Comparison of ENCODE assay signal across 8 cellular contexts in genomic region chr1:215567491-215568286, GRCh38.
DNase-seq lines count a peak whose midpoint lies in the region; ATAC-seq and TF ChIP-seq lines count a peak whose summit lies in the region.

No MANE protein-coding gene starts in this region.

- H3K27me3 Mint-ChIP-seq in stimulated activated naive B cell treated with anti-CD40 and anti-IgM and Interleukin-4, amounts not matched to agents 10 μg/mL and 1 μg/mL and 100 μg/mL, for 72 hours: peaks cover 3% of the 10 kb centered on the region in 2 donors

- H4K20me1 ChIP-seq in BLaER1: peaks cover 42% of the 10 kb centered on the region

- H3K4me1 Mint-ChIP-seq in stimulated activated naive B cell treated with anti-CD40 and anti-IgM and Interleukin-4, amounts not matched to agents 10 μg/mL and 1 μg/mL and 100 μg/mL, for 72 hours: peaks cover 13 to 26% of the 10 kb centered on the region in 2 donors

- H3K4me3 Mint-ChIP-seq in stimulated activated naive B cell treated with anti-CD40 and anti-IgM and Interleukin-4, amounts not matched to agents 10 μg/mL and 1 μg/mL and 100 μg/mL, for 72 hours: peak overlapping the region; percentile 98 to 100

- peak overlapping the region; percentile 69 for H3K4me2 ChIP-seq in BLaER1

- peaks cover 2 to 3% of the 10 kb centered on the region in 2 donors for H3K36me3 Mint-ChIP-seq in stimulated activated naive B cell treated with anti-CD40 and anti-IgM and Interleukin-4, amounts not matched to agents 10 μg/mL and 1 μg/mL and 100 μg/mL, for 72 hours

- peak overlapping the region; percentile 95 for H3K27ac ChIP-seq in BLaER1

- H3K9me3 Mint-ChIP-seq in stimulated activated naive B cell treated with anti-CD40 and anti-IgM and Interleukin-4, amounts not matched to agents 10 μg/mL and 1 μg/mL and 100 μg/mL, for 72 hours: no peaks in the 10 kb centered on the region

- peak overlapping the region; percentile 94 for H3K9ac ChIP-seq in BLaER1

- H3K27me3 ChIP-seq in BLaER1: no peaks in the 10 kb centered on the region

- peaks cover 39% of the 10 kb centered on the region for H3K4me1 ChIP-seq in BLaER1

- peak overlapping the region; percentile 84 for H3K27ac Mint-ChIP-seq in stimulated activated naive B cell treated with anti-CD40 and anti-IgM and Interleukin-4, amounts not matched to agents 10 μg/mL and 1 μg/mL and 100 μg/mL, for 72 hours

- DNase-seq in NCI-H2227 (lab: John Stamatoyannopoulos, UW; ENCODE audit: unreplicated experiment): peak; percentile 71
- DNase-seq in activated CD4-positive, alpha-beta T cell treated with anti-CD3 and anti-CD28 coated beads, Interleukin-2, amount 50 U/mL, for 48 hours: peak; percentile 36 to 56
- DNase-seq in epidermal melanocyte (ENCODE audit: insufficient read length, low spot score): peak; percentile 23
- DNase-seq in middle frontal gyrus (ENCODE audit: extremely low spot score, low spot score): peak; percentile 26
- peak; percentile 44 for DNase-seq in stimulated activated naive B cell treated with anti-CD40 and anti-IgM and Interleukin-4, amounts not matched to agents 10 μg/mL and 1 μg/mL and 100 μg/mL, for 72 hours

- no peaks in the 10 kb centered on the region for H3K36me3 ChIP-seq in BLaER1

- ATAC-seq in HG03108 (IDR thresholded peaks at IDR 0.05; ENCODE audit: unreplicated experiment): peak; percentile 53
- peak; percentile 77 to 82 for ATAC-seq in stimulated activated naive B cell treated with anti-CD40 and anti-IgM and Interleukin-4, amounts not matched to agents 10 μg/mL and 1 μg/mL and 100 μg/mL, for 72 hours (replicated peaks)

- in situ Hi-C loops in GM18951 (cut with MboI; ENCODE audit: low sequenced_read_pairs, unreplicated experiment): no loop called here

- peak overlapping the region; percentile 95 for H3K4me3 ChIP-seq in BLaER1

- no peaks in the 10 kb centered on the region for H3K9me3 ChIP-seq in BLaER1

- peak; percentile 6 for TF ChIP-seq POLR2A in GM18951 (IDR thresholded peaks at IDR 0.05; ENCODE audit: extremely low read depth, insufficient read depth, insufficient read length)

Comparison
In these comparisons a context has a peak if more than half of its experiments do, and no peak if none do; other contexts are left out.
1. Peak in every context shown above with its lines: DNase-seq, ATAC-seq, H3K4me3 ChIP-seq and H3K27ac ChIP-seq.